In the genomic region with DNA sequence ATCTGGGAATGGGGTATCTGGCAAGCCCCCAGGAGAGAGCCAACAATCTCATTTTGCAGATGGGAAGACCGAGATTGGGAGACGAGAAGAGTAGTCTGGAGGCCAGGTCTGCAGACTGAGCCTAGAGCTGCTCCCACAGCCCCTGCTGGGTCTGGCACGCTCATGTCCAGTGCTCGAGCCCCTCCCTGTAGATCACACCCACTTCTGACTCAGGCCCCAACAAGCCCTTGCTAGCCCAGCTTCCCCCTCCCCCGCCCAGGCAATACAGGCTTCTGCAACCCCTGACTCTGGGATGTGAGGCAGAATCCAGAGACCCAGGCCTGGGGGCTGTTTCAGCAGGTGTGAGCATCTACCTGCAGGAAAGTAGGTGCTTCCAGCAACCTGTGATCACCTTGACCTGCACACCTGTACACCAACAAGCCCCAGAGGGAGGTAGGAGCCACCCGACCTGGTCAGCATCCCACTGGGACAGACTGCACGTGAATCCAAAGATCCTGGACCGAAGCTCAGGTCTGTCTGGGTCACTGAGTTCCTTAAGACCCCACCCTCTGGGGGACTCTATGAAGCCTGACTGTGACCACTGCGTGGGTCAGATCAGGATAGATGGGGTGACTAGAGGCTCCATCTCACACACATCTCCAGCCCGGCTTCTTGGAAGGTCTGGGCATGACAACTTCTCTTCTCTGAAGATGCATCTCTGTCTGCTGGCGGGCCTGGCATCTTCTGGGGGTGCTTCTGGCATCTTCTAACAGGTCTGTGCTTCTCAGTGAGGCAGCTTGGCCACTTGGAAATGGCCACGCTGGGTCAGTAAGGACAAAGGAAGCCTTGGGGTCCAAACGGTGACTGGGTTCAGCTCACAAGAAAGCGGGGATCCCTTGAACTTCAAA, we compare ENCODE assay signal across 16 cellular contexts. TPM values are rescaled to one million over a fixed set of nuclear protein-coding genes. Genes with fewer than 3 reads are reported as not detected.
DNase-seq lines count a peak whose midpoint lies in the region; ATAC-seq and TF ChIP-seq lines count a peak whose summit lies in the region.
"Had no signal": no experiment of that assay in that cellular context is flagged by ENCODE, and none has a peak within 500 bp of the region (broad histone marks: within the 10 kb centered on the region; RNA-seq: fewer than 3 reads in every experiment).

No MANE protein-coding gene starts in this region.

- no peaks in the 10 kb centered on the region for H3F3A ChIP-seq in PC-3 (ENCODE audit: low read length, unreplicated experiment)

- no peak overlapping the region for H3K27ac Mint-ChIP-seq in endodermal cell

- H3K27me3 Mint-ChIP-seq in endodermal cell (ENCODE audit: insufficient read depth), result no peaks in the 10 kb centered on the region

- H3K4me3 Mint-ChIP-seq in endodermal cell, result no peak overlapping the region
- H3K4me3 Mint-ChIP-seq: CD8-positive, alpha-beta memory T cell; neural progenitor cell had no signal

- H3K36me3 Mint-ChIP-seq in endodermal cell (ENCODE audit: low read depth), result no peaks in the 10 kb centered on the region
- H3K36me3 Mint-ChIP-seq: CD8-positive, alpha-beta memory T cell had no signal

- no peaks in the 10 kb centered on the region for H3K36me3 ChIP-seq in H7 (replicated peaks; ENCODE audit: control insufficient read depth, insufficient read depth, low read length)
- no peaks in the 10 kb centered on the region for H3K36me3 ChIP-seq in PC-3 (ENCODE audit: low read depth, low read length)
- H3K36me3 ChIP-seq in endodermal cell (ENCODE audit: control insufficient read depth, insufficient read depth, low read length), result no peaks in the 10 kb centered on the region
- H3K36me3 ChIP-seq in osteoblast (ENCODE audit: insufficient read depth, low read length), result no peaks in the 10 kb centered on the region
- H3K36me3 ChIP-seq: neural progenitor cell, suprapubic skin had no signal

- CTCF ChIA-PET in PC-3 (lab: Charles Lee), result no interaction called here

- no peaks in the 10 kb centered on the region for H4K20me1 ChIP-seq in PC-3 (ENCODE audit: low read length)
- no peaks in the 10 kb centered on the region for H4K20me1 ChIP-seq in osteoblast (ENCODE audit: insufficient read depth, low read length)

- H3K4me1 Mint-ChIP-seq in endodermal cell, result no peaks in the 10 kb centered on the region

- TF ChIP-seq CTCF in PC-3 (conservative IDR thresholded peaks at IDR 0.05; ENCODE audit: low read depth, low read length) (no peak), endodermal cell (conservative IDR thresholded peaks at IDR 0.05) (no peak), osteoblast (IDR thresholded peaks at IDR 0.05; ENCODE audit: extremely low read depth, low read depth, low read length) (no peak)

- BruUV-seq in PC-3 (replicated peaks; lab: Mats Ljungman, UMichigan), result no TSS peak

- WGBS in endodermal cell (ENCODE audit: insufficient coverage in 1 of 2, insufficient read length in 1 of 2), 2 experiments, result 89 to 92% methylated on average over 5 to 14 of the region's 14 CpGs

- POLR2A ChIA-PET in PC-3 (lab: Charles Lee; ENCODE audit: unreplicated experiment), result no interaction called here

- peaks cover 14% of the 10 kb centered on the region for H3K4me1 ChIP-seq in PC-3 (ENCODE audit: insufficient read depth, low read length)
- H3K4me1 ChIP-seq in endodermal cell (ENCODE audit: control insufficient read depth, insufficient read depth, low read length), result no peaks in the 10 kb centered on the region
- peaks cover 25% of the 10 kb centered on the region for H3K4me1 ChIP-seq in osteoblast (ENCODE audit: insufficient read depth, low read length)
- H3K4me1 ChIP-seq: neural progenitor cell had no signal

- H3K9me3 ChIP-seq in PC-3 (ENCODE audit: low read length), result no peaks in the 10 kb centered on the region
- H3K9me3 ChIP-seq in endodermal cell (ENCODE audit: control insufficient read depth, low read length), result no peaks in the 10 kb centered on the region
- H3K9me3 ChIP-seq in osteoblast (ENCODE audit: low read depth, low read length), result peaks cover 2% of the 10 kb centered on the region
- H3K9me3 ChIP-seq: suprapubic skin had no signal

- no peak overlapping the region for H3K27ac ChIP-seq in PC-3 (ENCODE audit: low read length)
- no peak overlapping the region for H3K27ac ChIP-seq in endodermal cell (ENCODE audit: low read depth, low read length)
- peak overlapping the region; percentile 87 for H3K27ac ChIP-seq in osteoblast (ENCODE audit: low read depth, low read length)
- H3K27ac ChIP-seq: dorsolateral prefrontal cortex, neural progenitor cell, SK-N-MC, suprapubic skin had no signal

- H3K79me2 ChIP-seq in PC-3 (ENCODE audit: low read length) (no peaks in the 10 kb centered on the region), osteoblast (ENCODE audit: insufficient read depth, low read length) (no peaks in the 10 kb centered on the region)

- H3K4me2 ChIP-seq in PC-3 (ENCODE audit: low read length) (peak overlapping the region; percentile 17; the same call in 1 of the 2 replicates), osteoblast (ENCODE audit: insufficient read depth, low read length) (no peak overlapping the region)
- H3K4me2 ChIP-seq: neural progenitor cell had no signal

- H3K9ac ChIP-seq in PC-3 (ENCODE audit: low read length) (no peak overlapping the region), endodermal cell (ENCODE audit: extremely low read depth, low read length, poor library complexity, severe bottlenecking) (no peak overlapping the region)
- H3K9ac ChIP-seq: neural progenitor cell had no signal

- no peak overlapping the region for H2AFZ ChIP-seq in PC-3 (ENCODE audit: low read length)
- peak overlapping the region; percentile 5 for H2AFZ ChIP-seq in osteoblast (ENCODE audit: low read length)
- H2AFZ ChIP-seq: neural progenitor cell had no signal

- intact Hi-C loops in PC-3 (cut with micrococcal nuclease), result no loop called here

- ATAC-seq in PC-3, result peak; percentile 53

- no peaks in the 10 kb centered on the region for H3K9me2 ChIP-seq in PC-3 (replicated peaks; ENCODE audit: low read length)

- no peaks in the 10 kb centered on the region for H3K27me3 ChIP-seq in H7 (ENCODE audit: control insufficient read depth, insufficient read depth, low read length)
- no peaks in the 10 kb centered on the region for H3K27me3 ChIP-seq in PC-3 (ENCODE audit: low read length)
- H3K27me3 ChIP-seq in endodermal cell (ENCODE audit: control insufficient read depth, insufficient read depth, low read length, poor library complexity, severe bottlenecking), result no peaks in the 10 kb centered on the region
- H3K27me3 ChIP-seq in osteoblast (ENCODE audit: insufficient read depth, low read length), result no peaks in the 10 kb centered on the region
- H3K27me3 ChIP-seq: neural progenitor cell, suprapubic skin had no signal

- H3K9me3 Mint-ChIP-seq in endodermal cell, result peaks cover 5% of the 10 kb centered on the region

- DNase-seq in H7 (peak; percentile 30), PC-3 (peak; percentile 51), endodermal cell (peak; percentile 48), osteoblast (ENCODE audit: insufficient read length, low spot score, missing footprints) (peak; percentile 82), DMS53 treated with DMSO at 0.1 percent for 48 hours (lab: John Stamatoyannopoulos, UW; ENCODE audit: unreplicated experiment) (no peak), NCI-H1105 (lab: John Stamatoyannopoulos, UW) (no peak), NCI-H748 treated with DMSO at 0.1 percent for 48 hours (lab: John Stamatoyannopoulos, UW) (no peak), RKO (ENCODE audit: low spot score) (no peak)
- DNase-seq: activated CD4-positive, CD25-positive, alpha-beta regulatory T cell; NCI-H2029 treated with DMSO at 0.1 percent for 48 hours had no signal

- H3K4me3 ChIP-seq in H7 (ENCODE audit: insufficient read depth, low read depth, low read length) (no peak overlapping the region), PC-3 (ENCODE audit: low read length) (no peak overlapping the region), endodermal cell (ENCODE audit: low read length) (no peak overlapping the region), osteoblast (ENCODE audit: insufficient read depth, low read length) (no peak overlapping the region)
- H3K4me3 ChIP-seq: dorsolateral prefrontal cortex, neural progenitor cell, SK-N-MC, suprapubic skin had no signal

RNA-seq across cellular contexts. Expression of a gene that starts 29.3 kb away (rescaled TPM):
- total RNA-seq in H7 (2014; rRNA removed; shearing (Covaris generic)), result not detected in 2 replicates
- total RNA-seq in PC-3 (2014; rRNA removed) (not detected in 2 replicates), endodermal cell (not detected), osteoblast (not detected in 2 replicates)
- not detected for polyA plus RNA-seq in endodermal cell (2013, experiment 1 of 2)
- polyA plus RNA-seq in endodermal cell (2013, experiment 2 of 2), result not detected
- total RNA-seq: CD8-positive, alpha-beta memory T cell; dorsolateral prefrontal cortex; skeletal muscle tissue; suprapubic skin had no signal
- polyA plus RNA-seq: CD8-positive, alpha-beta memory T cell had no signal

Comparison
In these comparisons a context has a peak if more than half of its experiments do, and no peak if none do; other contexts are left out.
1. DNase-seq: peak in H7 (single experiment), PC-3 (single experiment), endodermal cell (single experiment) and osteoblast (single experiment); none in DMS53 treated with DMSO at 0.1 percent for 48 hours (single experiment), NCI-H1105 (single experiment), NCI-H748 treated with DMSO at 0.1 percent for 48 hours (single experiment) and RKO (single experiment).